8 cellular contexts compared by ENCODE assay signal in the genomic region with DNA sequence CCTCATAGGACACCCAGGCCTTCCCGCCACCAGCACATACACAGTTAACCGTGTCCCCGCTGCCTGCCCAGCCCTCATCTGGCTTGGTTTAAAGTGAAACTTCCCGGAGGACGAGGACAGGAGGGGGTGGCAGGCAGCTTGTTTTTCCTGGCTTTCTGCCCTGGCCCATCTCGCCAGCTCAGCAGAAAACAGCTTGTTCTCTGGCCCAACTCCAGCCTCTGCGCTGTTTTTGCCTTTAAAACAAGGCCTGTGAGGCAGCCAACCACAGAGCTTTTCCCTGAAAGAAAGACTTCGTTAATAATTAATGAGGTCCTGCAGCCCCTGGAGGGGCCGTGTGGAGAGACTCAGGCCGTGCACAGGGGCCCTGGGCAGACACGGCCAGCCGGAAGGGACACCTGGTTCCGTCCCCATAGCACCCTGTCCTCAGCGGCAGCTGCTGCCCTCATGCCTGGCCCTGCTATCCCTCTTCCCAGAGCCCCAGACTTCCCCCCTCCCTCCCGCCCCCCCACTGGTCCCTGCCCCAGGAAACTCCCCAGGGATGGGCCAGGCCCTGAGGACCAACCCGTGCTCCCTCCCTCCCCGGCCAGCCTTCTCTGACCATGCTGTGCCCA.
DNase-seq lines count a peak whose midpoint lies in the region; ATAC-seq and TF ChIP-seq lines count a peak whose summit lies in the region.

No MANE protein-coding gene starts in this region.

- H3K4me3 ChIP-seq in A673 (ENCODE audit: low read depth, low read length, poor library complexity, severe bottlenecking) (no peak overlapping the region), rectal smooth muscle tissue (ENCODE audit: low read length) (peak overlapping the region; percentile 45), OCI-LY7 (ENCODE audit: low read depth, low read length, poor library complexity, severe bottlenecking) (no peak overlapping the region)

- H2AFZ ChIP-seq in OCI-LY7 (ENCODE audit: low read length), result no peak overlapping the region

- intact Hi-C loops in A673 (cut with micrococcal nuclease; ENCODE audit: unreplicated experiment) (no loop called here), cardiac septum (cut with DNase I) (loop anchor here (2.0 to 5.0 kb wide), 2 partner anchors 58 to 110 kb away; no protein-coding TSS in a partner anchor), OCI-LY7 (cut with micrococcal nuclease; ENCODE audit: unreplicated experiment) (no loop called here)

- POLR2A ChIA-PET in A673 (lab: Charles Lee; ENCODE audit: low non-redundant PET) (interaction anchor here (0.7 to 1.1 kb wide), 2 partner anchors 69 to 299 kb away, joined by 3 to 10 read pairs; a partner anchor contains a TSS), OCI-LY7 (lab: Charles Lee) (interaction anchor here (0.7 kb wide), 1 partner anchor 18 kb away, joined by 3 read pairs; no protein-coding TSS in a partner anchor)

- H3K36me3 ChIP-seq in A673 (ENCODE audit: insufficient read depth, low read length, poor library complexity, severe bottlenecking), result peaks cover 11% of the 10 kb centered on the region
- peaks cover 5% of the 10 kb centered on the region for H3K36me3 ChIP-seq in rectal smooth muscle tissue (ENCODE audit: control insufficient read depth, insufficient read depth, low read length)
- H3K36me3 ChIP-seq in OCI-LY7 (ENCODE audit: insufficient read depth, low read length), result no peaks in the 10 kb centered on the region

- H3K27ac ChIP-seq in A673 (ENCODE audit: low read depth, low read length, poor library complexity, severe bottlenecking), result peak overlapping the region; percentile 84
- H3K27ac ChIP-seq in rectal smooth muscle tissue (ENCODE audit: low read depth, low read length), result peak overlapping the region; percentile 95
- H3K27ac ChIP-seq in OCI-LY7 (ENCODE audit: low read depth, low read length, poor library complexity, severe bottlenecking), result no peak overlapping the region

- no peaks in the 10 kb centered on the region for H3K9me2 ChIP-seq in OCI-LY7 (ENCODE audit: insufficient read depth, low read length)

- TF ChIP-seq CTCF in A673 (conservative IDR thresholded peaks at IDR 0.05; ENCODE audit: low read depth, low read length) (no peak), OCI-LY7 (conservative IDR thresholded peaks at IDR 0.05; ENCODE audit: low read length) (no peak)

- DNase-seq in A673 (ENCODE audit: low spot score) (peak; percentile 98), LoVo (ENCODE audit: low spot score) (peak; percentile 28), amniotic stem cell (lab: John Stamatoyannopoulos, UW) (peak; percentile 90), cardiac septum (ENCODE audit: low spot score) (peak; percentile 94), NCI-H526 treated with DMSO at 0.1 percent for 48 hours (lab: John Stamatoyannopoulos, UW) (no peak), OCI-LY7 (ENCODE audit: low spot score) (no peak)

- no peaks in the 10 kb centered on the region for H3K79me2 ChIP-seq in OCI-LY7 (ENCODE audit: insufficient read depth, low read depth, low read length)

- H3K27me3 ChIP-seq in A673 (replicated peaks; ENCODE audit: insufficient read depth, low read depth, low read length, poor library complexity), result no peaks in the 10 kb centered on the region
- H3K27me3 ChIP-seq in rectal smooth muscle tissue (ENCODE audit: control insufficient read depth, insufficient read depth, low read length), result no peaks in the 10 kb centered on the region

- H4K20me1 ChIP-seq in OCI-LY7 (ENCODE audit: insufficient read depth, low read length), result no peaks in the 10 kb centered on the region

- ATAC-seq in HG03135 (IDR thresholded peaks at IDR 0.05; ENCODE audit: unreplicated experiment), result no peak

- BruUV-seq in A673 (replicated peaks; lab: Mats Ljungman, UMichigan) (no TSS peak), OCI-LY7 (replicated peaks; lab: Mats Ljungman, UMichigan) (no TSS peak)

- H3K4me2 ChIP-seq in OCI-LY7 (ENCODE audit: low read length), result no peak overlapping the region

- no peak overlapping the region for H3K9ac ChIP-seq in rectal smooth muscle tissue (ENCODE audit: low read length)

- peaks cover 17% of the 10 kb centered on the region for H3K4me1 ChIP-seq in A673 (ENCODE audit: insufficient read depth, low read length, poor library complexity, severe bottlenecking)
- peaks cover 38% of the 10 kb centered on the region for H3K4me1 ChIP-seq in rectal smooth muscle tissue (ENCODE audit: control insufficient read depth, insufficient read depth, low read length)
- no peaks in the 10 kb centered on the region for H3K4me1 ChIP-seq in OCI-LY7 (ENCODE audit: insufficient read depth, low read length, poor library complexity, severe bottlenecking)

- H3K9me3 ChIP-seq in A673 (ENCODE audit: low read depth, low read length, poor library complexity, severe bottlenecking), result no peaks in the 10 kb centered on the region
- H3K9me3 ChIP-seq in OCI-LY7 (ENCODE audit: low read length), result no peaks in the 10 kb centered on the region

- CTCF ChIA-PET in A673 (lab: Charles Lee) (interaction anchor here (0.6 to 1.4 kb wide), 5 partner anchors 8 to 410 kb away, joined by 3 to 6 read pairs (median 4); no protein-coding TSS in a partner anchor), OCI-LY7 (lab: Charles Lee; ENCODE audit: unreplicated experiment) (no interaction called here)

Comparison
In these comparisons a context has a peak if more than half of its experiments do, and no peak if none do; other contexts are left out.
1. DNase-seq: peak in A673 (single experiment), LoVo (single experiment), amniotic stem cell (single experiment) and cardiac septum (single experiment); none in NCI-H526 treated with DMSO at 0.1 percent for 48 hours (single experiment) and OCI-LY7 (single experiment).